ENCODE assay signal across 1 cellular context in genomic region chr15:50176869-50177268, GRCh38.
TF ChIP-seq lines count a peak whose summit lies in the region.

No MANE protein-coding gene starts in this region.

TF ChIP-seq in IMR-90, 13 proteins besides CTCF, POLR2A, EP300 and RAD21:
- TF ChIP-seq RFX5 (IDR thresholded peaks at IDR 0.05; ENCODE audit: low read depth, low read length) (no peak), CHD1 (IDR thresholded peaks at IDR 0.05; ENCODE audit: low read depth, low read length) (no peak), BHLHE40 (IDR thresholded peaks at IDR 0.05; ENCODE audit: low read depth, low read length) (no peak), ELK1 (IDR thresholded peaks at IDR 0.05; ENCODE audit: borderline replicate concordance, low read depth, low read length) (no peak), FOS (IDR thresholded peaks at IDR 0.05; ENCODE audit: low read depth, low read length) (no peak), MXI1 (IDR thresholded peaks at IDR 0.05; ENCODE audit: borderline replicate concordance, low read depth, low read length) (no peak), MAZ (IDR thresholded peaks at IDR 0.05; ENCODE audit: borderline replicate concordance, low read depth, low read length) (no peak), CEBPB (IDR thresholded peaks at IDR 0.05; ENCODE audit: low read depth, low read length) (no peak), NFE2L2 (IDR thresholded peaks at IDR 0.05; ENCODE audit: low read depth, low read length) (no peak), RCOR1 (IDR thresholded peaks at IDR 0.05; ENCODE audit: insufficient replicate concordance, low read length) (no peak), SMC3 (IDR thresholded peaks at IDR 0.05; ENCODE audit: low read depth, low read length) (no peak), MAFK (IDR thresholded peaks at IDR 0.05; ENCODE audit: low read depth, low read length) (no peak)
- TF ChIP-seq, protein P1, sequence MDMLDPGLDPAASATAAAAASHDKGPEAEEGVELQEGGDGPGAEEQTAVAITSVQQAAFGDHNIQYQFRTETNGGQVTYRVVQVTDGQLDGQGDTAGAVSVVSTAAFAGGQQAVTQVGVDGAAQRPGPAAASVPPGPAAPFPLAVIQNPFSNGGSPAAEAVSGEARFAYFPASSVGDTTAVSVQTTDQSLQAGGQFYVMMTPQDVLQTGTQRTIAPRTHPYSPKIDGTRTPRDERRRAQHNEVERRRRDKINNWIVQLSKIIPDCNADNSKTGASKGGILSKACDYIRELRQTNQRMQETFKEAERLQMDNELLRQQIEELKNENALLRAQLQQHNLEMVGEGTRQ (IDR thresholded peaks at IDR 0.05; ENCODE audit: low read depth, low read length): no peak
